ENCODE assay signal across 1 cellular context in genomic region chr12:120920178-120920577, GRCh38.
TF ChIP-seq lines count a peak whose summit lies in the region.

No MANE protein-coding gene starts in this region.

TF ChIP-seq in HepG2, 621 proteins besides CTCF, POLR2A, EP300 and RAD21:
- TF ChIP-seq ZNF580 (CRISPR knock-in tag; IDR thresholded peaks at IDR 0.05; ENCODE audit: borderline replicate concordance, low read depth) (no peak), NFYC (CRISPR knock-in tag; IDR thresholded peaks at IDR 0.05) (no peak), DDIT3 (CRISPR knock-in tag; IDR thresholded peaks at IDR 0.05) (no peak), PHF8 (CRISPR knock-in tag; IDR thresholded peaks at IDR 0.05) (no peak), CHD2 (IDR thresholded peaks at IDR 0.05; ENCODE audit: low read depth, low read length) (no peak), ZNF329 (CRISPR knock-in tag; IDR thresholded peaks at IDR 0.05; ENCODE audit: low read depth) (no peak), ATRX (CRISPR knock-in tag; IDR thresholded peaks at IDR 0.05; ENCODE audit: borderline replicate concordance) (no peak), ZNF605 (CRISPR knock-in tag; IDR thresholded peaks at IDR 0.05) (no peak), ZNF280D (CRISPR knock-in tag; IDR thresholded peaks at IDR 0.05) (no peak), ZNF530 (CRISPR knock-in tag; IDR thresholded peaks at IDR 0.05; ENCODE audit: low read depth) (no peak), TBX2 (CRISPR knock-in tag; IDR thresholded peaks at IDR 0.05; ENCODE audit: borderline replicate concordance) (no peak)
